8 cellular contexts compared by ENCODE assay signal in the genomic region with DNA sequence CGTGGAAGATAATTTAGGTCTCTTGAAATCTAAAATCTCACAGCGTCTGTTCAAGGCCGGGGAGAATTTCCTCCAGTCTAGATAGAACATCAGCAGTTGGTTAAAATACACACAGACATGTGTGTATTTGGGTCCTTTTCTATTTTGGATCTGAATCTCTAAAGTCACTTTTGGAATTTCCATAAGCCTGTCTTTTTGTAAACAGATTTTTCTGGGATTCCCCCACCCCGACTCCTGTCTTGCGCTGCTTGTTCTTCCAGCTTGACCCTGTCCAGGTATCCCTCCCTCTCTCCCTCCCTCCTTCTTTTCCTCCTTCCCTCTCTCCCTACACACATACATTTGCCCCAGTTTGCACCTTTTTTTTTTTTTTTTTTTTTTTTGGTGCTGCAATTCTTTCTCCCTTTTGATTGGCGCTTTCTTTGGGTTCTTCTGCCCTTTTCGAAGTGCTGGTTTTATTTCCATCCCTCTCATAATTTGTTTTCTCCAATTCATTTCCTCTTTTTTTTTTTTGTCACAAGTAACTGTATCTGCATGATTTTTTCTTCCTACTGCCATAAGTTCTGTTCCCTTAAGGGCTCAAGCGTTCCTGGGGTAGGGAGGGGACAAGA.
DNase-seq lines count a peak whose midpoint lies in the region; ATAC-seq, FAIRE-seq and TF ChIP-seq lines count a peak whose summit lies in the region.

No MANE protein-coding gene starts in this region.

- no peaks in the 10 kb centered on the region for H3K9me3 ChIP-seq in mucosa of rectum (ENCODE audit: control insufficient read depth in 2 of 2, low read length in 2 of 2)

- peaks cover 9 to 23% of the 10 kb centered on the region in 2 donors for H3K4me1 ChIP-seq in mucosa of rectum (ENCODE audit: control insufficient read depth in 2 of 2, insufficient read depth in 2 of 2, low read length in 2 of 2)

- DNase-seq in Kasumi-1 (lab: John Stamatoyannopoulos, UW) (peak; percentile 20 to 67), bronchial epithelial cell (ENCODE audit: low read depth) (peak; percentile 21), hypothalamus (lab: John Stamatoyannopoulos, UW) (no peak), posterior cingulate gyrus (no peak), HCEC 1CT (no peak)

- H3K27me3 ChIP-seq in bronchial epithelial cell (ENCODE audit: control insufficient read depth, insufficient read depth, low read length) (no peaks in the 10 kb centered on the region), mucosa of rectum (ENCODE audit: control insufficient read depth in 2 of 2, insufficient read depth in 2 of 2, low read length in 2 of 2) (no peaks in the 10 kb centered on the region)

- H3K9ac ChIP-seq in mucosa of rectum (ENCODE audit: low read depth in 1 of 2, low read length in 2 of 2) = peak overlapping the region; percentile 83 to 93

- TF ChIP-seq CTCF in C4-2B (conservative IDR thresholded peaks at IDR 0.05) (no peak), bronchial epithelial cell (IDR thresholded peaks at IDR 0.05; ENCODE audit: insufficient read depth, low read length, severe bottlenecking) (no peak)

- H3K4me3 ChIP-seq in bronchial epithelial cell (ENCODE audit: low read depth, low read length) = peak overlapping the region; percentile 55
- H3K4me3 ChIP-seq in mucosa of rectum (ENCODE audit: low read length in 2 of 2) = peak overlapping the region; percentile 78 to 81

- intact Hi-C loops in posterior cingulate gyrus (cut with DNase I) = loop anchor here (5.0 kb wide), 2 partner anchors 116 to 246 kb away; partner anchors contain the start of genes AFTPH and SERTAD2

- no peak for FAIRE-seq in bronchial epithelial cell (lab: Jason Lieb, UNC)

- H3K36me3 ChIP-seq in bronchial epithelial cell (ENCODE audit: control insufficient read depth, insufficient read depth, low read length) (no peaks in the 10 kb centered on the region), mucosa of rectum (ENCODE audit: control insufficient read depth in 2 of 2, insufficient read depth in 2 of 2, low read length in 2 of 2) (no peaks in the 10 kb centered on the region)

- H3K27ac ChIP-seq in C4-2B = peak overlapping the region; percentile 66
- H3K27ac ChIP-seq in mucosa of rectum (ENCODE audit: low read depth in 2 of 2, low read length in 2 of 2) = peak overlapping the region; percentile 93 to 94

- no peak for ATAC-seq in GM19351 (IDR thresholded peaks at IDR 0.05; ENCODE audit: unreplicated experiment)

Comparison
In these comparisons a context has a peak if more than half of its experiments do, and no peak if none do; other contexts are left out.
1. DNase-seq: peak in Kasumi-1 (2 of 2) and bronchial epithelial cell (single experiment); none in hypothalamus (0 of 51), posterior cingulate gyrus (0 of 10) and HCEC 1CT (single experiment).